Comparison of ENCODE assay signal across 8 cellular contexts in genomic region chr19:51572415-51572814, GRCh38. TPM values are rescaled to one million over a fixed set of nuclear protein-coding genes. Genes with fewer than 3 reads are reported as not detected.
DNase-seq lines count a peak whose midpoint lies in the region; ATAC-seq, FAIRE-seq and TF ChIP-seq lines count a peak whose summit lies in the region.
"Had no signal": no experiment of that assay in that cellular context is flagged by ENCODE, and none has a peak within 500 bp of the region (broad histone marks: within the 10 kb centered on the region; RNA-seq: fewer than 3 reads in every experiment).

No MANE protein-coding gene starts in this region.

- peaks cover 42% of the 10 kb centered on the region for H3K79me2 ChIP-seq in endothelial cell of umbilical vein (ENCODE audit: control insufficient read depth, insufficient read depth, low read length)

- H4K20me1 ChIP-seq in endothelial cell of umbilical vein (replicated peaks; ENCODE audit: control insufficient read depth, extremely low read depth, insufficient read depth, low read length) = no peaks in the 10 kb centered on the region

- peak overlapping the region; percentile 81 for H3K9ac ChIP-seq in endothelial cell of umbilical vein (replicated peaks; ENCODE audit: extremely low read depth, insufficient read depth, low read length)

- POLR2A ChIA-PET in endothelial cell of umbilical vein (lab: Charles Lee) = no interaction called here

- H3K27ac ChIP-seq in endothelial cell of umbilical vein (ENCODE audit: insufficient read depth, low read depth, low read length) (peak overlapping the region; percentile 95), gastrocnemius medialis (no peak overlapping the region)
- H3K27ac ChIP-seq: epithelial cell of prostate had no signal

- TF ChIP-seq CTCF in endothelial cell of umbilical vein (IDR thresholded peaks at IDR 0.05; ENCODE audit: extremely low read depth in 1 of 2, insufficient read depth in 1 of 2, low read depth in 1 of 2, low read length in 2 of 2) (no peak), gastrocnemius medialis (IDR thresholded peaks at IDR 0.05 in 4 of 5, conservative IDR thresholded peaks at IDR 0.05 in 1 of 5) (no peak)

- peak; percentile 82 for FAIRE-seq in GM12891 (lab: Jason Lieb, UNC)
- FAIRE-seq in endothelial cell of umbilical vein (lab: Jason Lieb, UNC) = peak; percentile 69

- CTCF ChIA-PET in endothelial cell of umbilical vein (lab: Charles Lee) = interaction anchor here (0.7 to 1.9 kb wide), 6 partner anchors 13 to 100 kb away, joined by 3 to 15 read pairs (median 4); no protein-coding TSS in a partner anchor

- dilution Hi-C loops in endothelial cell of umbilical vein (cut with MboI; ENCODE audit: extremely low pct_ligation_motif_present, low sequenced_read_pairs) = no loop called here

- TF ChIP-seq POLR2A in GM12891 (IDR thresholded peaks at IDR 0.05; ENCODE audit: low read depth, low read length) (no peak), endothelial cell of umbilical vein (IDR thresholded peaks at IDR 0.05; ENCODE audit: low read depth, low read length) (no peak), gastrocnemius medialis (IDR thresholded peaks at IDR 0.05) (no peak)

- H3K4me3 ChIP-seq in endothelial cell of umbilical vein (replicated peaks in 1 of 3; ENCODE audit: insufficient read depth in 1 of 3, low read depth in 1 of 3, low read length in 3 of 3) (peak overlapping the region; percentile 49 to 85 (median 53)), gastrocnemius medialis (peak overlapping the region; percentile 66 to 94 (median 82))

- no peak for ATAC-seq in gastrocnemius medialis
- no peak for ATAC-seq in GM21619 (IDR thresholded peaks at IDR 0.05; ENCODE audit: unreplicated experiment)
- ATAC-seq in HG03442 (IDR thresholded peaks at IDR 0.05; ENCODE audit: unreplicated experiment) = no peak

- H3K9me3 ChIP-seq in endothelial cell of umbilical vein (replicated peaks; ENCODE audit: control insufficient read depth, insufficient read depth, low read length) (no peaks in the 10 kb centered on the region), gastrocnemius medialis (no peaks in the 10 kb centered on the region)

- DNase-seq in GM12891 (ENCODE audit: insufficient read length, low spot score) (no peak), OCI-M1 (lab: John Stamatoyannopoulos, UW) (peak; percentile 96), endothelial cell of umbilical vein (ENCODE audit: low read depth, low spot score) (peak; percentile 49), gastrocnemius medialis (no peak), NCI-H510A (lab: John Stamatoyannopoulos, UW) (no peak)

- no peak overlapping the region for H2AFZ ChIP-seq in endothelial cell of umbilical vein (ENCODE audit: low read depth, low read length)

- in situ Hi-C loops in gastrocnemius medialis (cut with MboI; ENCODE audit: low sequenced_read_pairs in 4 of 4) = no loop called here

- no peaks in the 10 kb centered on the region for H3K9me1 ChIP-seq in endothelial cell of umbilical vein (replicated peaks; ENCODE audit: control insufficient read depth, extremely low read depth, insufficient read depth, low read length)

- H3K36me3 ChIP-seq in endothelial cell of umbilical vein (ENCODE audit: control insufficient read depth in 2 of 2, extremely low read depth in 1 of 2, insufficient read depth in 2 of 2, low read length in 2 of 2) (peaks cover 0 to 5% of the 10 kb centered on the region in 2 experiments), gastrocnemius medialis (peaks cover 0 to 34% of the 10 kb centered on the region in 2 donors)

- H3K27me3 ChIP-seq in endothelial cell of umbilical vein (ENCODE audit: control insufficient read depth in 2 of 2, insufficient read depth in 2 of 2, low read length in 2 of 2) = peaks cover 6 to 20% of the 10 kb centered on the region in 2 experiments
- H3K27me3 ChIP-seq in gastrocnemius medialis = peaks cover 0 to 11% (median 0%) of the 10 kb centered on the region in 3 donors

- peak overlapping the region; percentile 96 for H3K4me2 ChIP-seq in endothelial cell of umbilical vein (ENCODE audit: insufficient read depth, low read length)

- intact Hi-C loops in endothelial cell of umbilical vein (cut with micrococcal nuclease) = loop anchor here (1.0 to 10.0 kb wide), 2 partner anchors 112 to 205 kb away; no protein-coding TSS in a partner anchor
- intact Hi-C loops in gastrocnemius medialis (cut with DNase I; ENCODE audit: low total_unique reads) = loop anchor here (5.0 to 10.0 kb wide), 3 partner anchors 180 to 332 kb away; partner anchors contain the start of genes C19orf84 and ZNF649

- H3K4me1 ChIP-seq in endothelial cell of umbilical vein (ENCODE audit: control insufficient read depth, extremely low read depth, insufficient read depth, low read length) = peaks cover 33% of the 10 kb centered on the region
- peaks cover 13% of the 10 kb centered on the region in 2 donors for H3K4me1 ChIP-seq in gastrocnemius medialis

- BruUV-seq in endothelial cell of umbilical vein (replicated peaks; lab: Mats Ljungman, UMichigan) = TSS peak; percentile 79

TF ChIP-seq in GM12891, 5 proteins besides CTCF, POLR2A, EP300 and RAD21:
- TF ChIP-seq SPI1 (IDR thresholded peaks at IDR 0.05; ENCODE audit: low read depth, low read length) (peak; percentile 90), POU2F2 (IDR thresholded peaks at IDR 0.05; ENCODE audit: low read depth, low read length) (no peak), PAX5 (IDR thresholded peaks at IDR 0.05; ENCODE audit: insufficient read depth, low read length, severe bottlenecking) (no peak), POLR2AphosphoS5 (IDR thresholded peaks at IDR 0.05; ENCODE audit: low read depth, low read length) (no peak), TAF1 (IDR thresholded peaks at IDR 0.05; ENCODE audit: low read depth, low read length) (no peak)

TF ChIP-seq in endothelial cell of umbilical vein, 7 proteins besides CTCF, POLR2A, EP300 and RAD21:
- TF ChIP-seq POLR2AphosphoS5 (IDR thresholded peaks at IDR 0.05; ENCODE audit: insufficient read depth, low read depth, low read length) (peak; percentile 24), MAX (IDR thresholded peaks at IDR 0.05; ENCODE audit: insufficient read depth, insufficient read length) (no peak)
TF ChIP-seq in endothelial cell of umbilical vein: peak in this region for 1.

RNA-seq across cellular contexts. Expression of gene ZNF175, which starts 1.3 kb away (rescaled TPM):
- polyA plus RNA-seq in GM12891 (2012; ENCODE audit: low read depth, missing spikeins) = 7.1 TPM
- total RNA-seq in endothelial cell of umbilical vein (16.5 and 21.4 TPM in 2 replicates), gastrocnemius medialis (1 to 10 TPM; 2.1 to 5.0 (median 2.6) TPM)
- 3.8 and 4.9 TPM in 2 replicates for polyA plus RNA-seq in endothelial cell of umbilical vein
- 5.2 and 5.9 TPM in 2 replicates for polyA plus RNA-seq in endothelial cell of umbilical vein (2011; cell fraction: cytosol; rRNA removed)
- polyA plus RNA-seq in endothelial cell of umbilical vein (2011; cell fraction: nucleus; rRNA removed) = 24.7 and 27.6 TPM in 2 replicates
- 22.4 and 31.8 TPM in 2 replicates for polyA plus RNA-seq in endothelial cell of umbilical vein (2012)
- polyA minus RNA-seq in endothelial cell of umbilical vein = 12.6 and 18.0 TPM in 2 replicates
- 3.1 TPM for polyA minus RNA-seq in endothelial cell of umbilical vein (2011; cell fraction: cytosol; rRNA and poly(A)+ RNA removed)
- polyA minus RNA-seq in endothelial cell of umbilical vein (2011; cell fraction: nucleus; rRNA and poly(A)+ RNA removed) = 19.1 and 27.7 TPM in 2 replicates

RNA-seq across cellular contexts. Expression of gene SIGLEC6, which starts 40.9 kb away (rescaled TPM):
- polyA plus RNA-seq in GM12891 (2012; ENCODE audit: low read depth, missing spikeins) = 1.1 TPM
- not detected in 2 replicates for total RNA-seq in endothelial cell of umbilical vein
- polyA plus RNA-seq in endothelial cell of umbilical vein = not detected in 2 replicates
- not detected in 2 replicates for polyA plus RNA-seq in endothelial cell of umbilical vein (2011; cell fraction: cytosol; rRNA removed)
- polyA plus RNA-seq in endothelial cell of umbilical vein (2011; cell fraction: nucleus; rRNA removed) = not detected in 2 replicates
- not detected in 2 replicates for polyA plus RNA-seq in endothelial cell of umbilical vein (2012)
- polyA minus RNA-seq in endothelial cell of umbilical vein = not detected in 2 replicates
- polyA minus RNA-seq in endothelial cell of umbilical vein (2011; cell fraction: cytosol; rRNA and poly(A)+ RNA removed) = not detected
- polyA minus RNA-seq in endothelial cell of umbilical vein (2011; cell fraction: nucleus; rRNA and poly(A)+ RNA removed) = not detected in 2 replicates
- total RNA-seq in gastrocnemius medialis = under 1 TPM in 2 of 4 donors, not detected in 2; 0.18 to 0.46 TPM

RNA-seq across cellular contexts. Expression of gene SIGLEC5, which starts 57.8 kb away (rescaled TPM):
- not detected for polyA plus RNA-seq in GM12891 (2012; ENCODE audit: low read depth, missing spikeins)
- total RNA-seq in endothelial cell of umbilical vein = not detected in 2 replicates
- not detected in 2 replicates for polyA plus RNA-seq in endothelial cell of umbilical vein
- not detected in 2 replicates for polyA plus RNA-seq in endothelial cell of umbilical vein (2011; cell fraction: cytosol; rRNA removed)
- polyA plus RNA-seq in endothelial cell of umbilical vein (2011; cell fraction: nucleus; rRNA removed) = not detected in 2 replicates
- polyA plus RNA-seq in endothelial cell of umbilical vein (2012) = not detected in 2 replicates
- polyA minus RNA-seq in endothelial cell of umbilical vein = not detected in 2 replicates
- polyA minus RNA-seq in endothelial cell of umbilical vein (2011; cell fraction: cytosol; rRNA and poly(A)+ RNA removed) = not detected
- polyA minus RNA-seq in endothelial cell of umbilical vein (2011; cell fraction: nucleus; rRNA and poly(A)+ RNA removed) = not detected in 2 replicates
- 1 to 10 TPM in 1 of 4 donors, under 1 TPM in 1, not detected in 2; 0.18 to 1.0 TPM for total RNA-seq in gastrocnemius medialis

Comparison
In these comparisons a context has a peak if more than half of its experiments do, and no peak if none do; other contexts are left out.
1. DNase-seq: peak in OCI-M1 (single experiment) and endothelial cell of umbilical vein (single experiment); none in GM12891 (single experiment), gastrocnemius medialis (0 of 2) and NCI-H510A (single experiment).